Comparison of ENCODE assay signal across 8 cellular contexts in the genomic region with DNA sequence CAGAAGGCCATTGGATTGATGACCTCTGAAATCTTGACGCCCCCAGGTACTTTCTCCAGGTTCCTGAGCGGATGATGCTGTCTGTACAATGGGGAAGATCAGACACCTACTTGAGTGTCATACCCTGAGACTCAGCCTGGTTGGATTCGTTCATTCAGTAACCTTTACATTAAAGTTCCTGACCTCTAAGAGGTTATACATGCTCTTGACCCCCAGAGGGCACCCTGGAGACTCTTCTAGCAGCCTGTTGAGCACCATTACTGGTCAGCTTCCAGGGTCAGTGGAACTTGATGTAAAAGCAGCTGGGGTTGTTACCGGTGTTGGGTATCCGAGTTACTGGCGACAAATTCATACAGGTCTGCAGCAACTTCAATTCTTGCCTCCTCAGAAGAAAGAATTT.
A peak's percentile ranks its signal among the peaks of the same experiment; 100 is the strongest.
DNase-seq lines count a peak whose midpoint lies in the region; ATAC-seq and TF ChIP-seq lines count a peak whose summit lies in the region.

No MANE protein-coding gene starts in this region.

- TF ChIP-seq POLR2A in breast epithelium (IDR thresholded peaks at IDR 0.05): no peak
- TF ChIP-seq POLR2A in transverse colon (IDR thresholded peaks at IDR 0.05): no peak

- no peak overlapping the region for H3K27ac Mint-ChIP-seq in MCF 10A (ENCODE audit: low read depth, unreplicated experiment)
- no peak overlapping the region for H3K27ac Mint-ChIP-seq in activated T-helper 1 cell treated with anti-CD3 and anti-CD28 coated beads, Interleukin-12 subunit alpha, Interleukin-12 subunit beta, Interleukin-2, Interleukin-4 antibody, amounts not matched to agents 30 ng/mL and 10 ng/mL and 1 ng/mL, durations not matched to agents 14 hours and 24 hours and 36 hours

- peak; percentile 48 for ATAC-seq in HG02852 (IDR thresholded peaks at IDR 0.05; ENCODE audit: unreplicated experiment)

- DNase-seq in MCF 10A (ENCODE audit: unreplicated experiment) (peak; percentile 80), breast epithelium (ENCODE audit: low spot score in 2 of 2) (no peak), RKO (ENCODE audit: low spot score) (peak; percentile 76), foreskin fibroblast (peak; percentile 10 to 51), transverse colon (no peak), NCI-H446 treated with DMSO at 0.1 percent for 48 hours (lab: John Stamatoyannopoulos, UW) (no peak)
- DNase-seq in activated T-helper 1 cell treated with anti-CD3 and anti-CD28 coated beads, Interleukin-12 subunit alpha, Interleukin-12 subunit beta, Interleukin-2, Interleukin-4 antibody, amounts not matched to agents 30 ng/mL and 10 ng/mL and 1 ng/mL, durations not matched to agents 14 hours and 24 hours and 36 hours (ENCODE audit: low spot score): no peak

- no peak overlapping the region for H3K4me3 ChIP-seq in breast epithelium
- no peak overlapping the region for H3K4me3 ChIP-seq in foreskin fibroblast (ENCODE audit: low read depth in 1 of 2, low read length in 2 of 2)
- no peak overlapping the region for H3K4me3 ChIP-seq in transverse colon

- no peaks in the 10 kb centered on the region for H3K36me3 Mint-ChIP-seq in MCF 10A (ENCODE audit: insufficient read depth, unreplicated experiment)
- no peaks in the 10 kb centered on the region for H3K36me3 Mint-ChIP-seq in activated T-helper 1 cell treated with anti-CD3 and anti-CD28 coated beads, Interleukin-12 subunit alpha, Interleukin-12 subunit beta, Interleukin-2, Interleukin-4 antibody, amounts not matched to agents 30 ng/mL and 10 ng/mL and 1 ng/mL, durations not matched to agents 14 hours and 24 hours and 36 hours (ENCODE audit: low read depth)

- no peaks in the 10 kb centered on the region for H3K36me3 ChIP-seq in breast epithelium
- no peaks in the 10 kb centered on the region for H3K36me3 ChIP-seq in transverse colon

- 31 to 61% methylated on average over 3 to 6 of the region's 6 CpGs for WGBS in transverse colon (ENCODE audit: low coverage in 1 of 2), 2 donors

- peak; percentile 73 for TF ChIP-seq CTCF in MCF 10A (IDR thresholded peaks at IDR 0.05; ENCODE audit: unreplicated experiment)
- peak in 1 of 3 donors; percentile 6 for TF ChIP-seq CTCF in breast epithelium (IDR thresholded peaks at IDR 0.05)
- TF ChIP-seq CTCF in foreskin fibroblast (IDR thresholded peaks at IDR 0.05; ENCODE audit: low read depth, low read length): peak; percentile 22
- TF ChIP-seq CTCF in transverse colon (IDR thresholded peaks at IDR 0.05): peak in 3 of 5 experiments; percentile 17 to 22 (median 18)

- in situ Hi-C loops in transverse colon (cut with MboI; ENCODE audit: low pct_ligation_motif_present in 1 of 4, low pct_unique_long_range_greater_than_20kb in 1 of 4, low sequenced_read_pairs in 3 of 4): loop anchor here (10.0 to 25.0 kb wide), 4 partner anchors 212 to 812 kb away; no protein-coding TSS in a partner anchor

- POLR2A ChIA-PET in MCF 10A (lab: Yijun Ruan, JAX): interaction anchor here (3.2 kb wide), 1 partner anchor 8 kb away, joined by 10 read pairs; no protein-coding TSS in a partner anchor

- H3K4me1 ChIP-seq in breast epithelium (no peaks in the 10 kb centered on the region), transverse colon (no peaks in the 10 kb centered on the region)

- no peak overlapping the region for H3K27ac ChIP-seq in breast epithelium
- H3K27ac ChIP-seq in transverse colon: no peak overlapping the region

- BruUV-seq in MCF 10A (replicated peaks; lab: Mats Ljungman, UMichigan): no TSS peak

- peaks cover 7% of the 10 kb centered on the region for H3K9me3 Mint-ChIP-seq in MCF 10A (ENCODE audit: unreplicated experiment)
- H3K9me3 Mint-ChIP-seq in activated T-helper 1 cell treated with anti-CD3 and anti-CD28 coated beads, Interleukin-12 subunit alpha, Interleukin-12 subunit beta, Interleukin-2, Interleukin-4 antibody, amounts not matched to agents 30 ng/mL and 10 ng/mL and 1 ng/mL, durations not matched to agents 14 hours and 24 hours and 36 hours: no peaks in the 10 kb centered on the region

- TF ChIP-seq EP300 in transverse colon (IDR thresholded peaks at IDR 0.05; ENCODE audit: low read depth): no peak

- CTCF ChIA-PET in MCF 10A (lab: Yijun Ruan, JAX): interaction anchor here (0.6 to 2.4 kb wide), 14 partner anchors 9 to 1044 kb away, joined by 3 to 8 read pairs (median 3); no protein-coding TSS in a partner anchor

- no peak overlapping the region for H3K4me3 Mint-ChIP-seq in MCF 10A (ENCODE audit: unreplicated experiment)
- no peak overlapping the region for H3K4me3 Mint-ChIP-seq in activated T-helper 1 cell treated with anti-CD3 and anti-CD28 coated beads, Interleukin-12 subunit alpha, Interleukin-12 subunit beta, Interleukin-2, Interleukin-4 antibody, amounts not matched to agents 30 ng/mL and 10 ng/mL and 1 ng/mL, durations not matched to agents 14 hours and 24 hours and 36 hours

- intact Hi-C loops in MCF 10A (cut with micrococcal nuclease): no loop called here
- intact Hi-C loops in breast epithelium (cut with DNase I; ENCODE audit: low total_unique reads): no loop called here
- intact Hi-C loops in transverse colon (cut with DNase I; ENCODE audit: low total_unique reads): no loop called here
- intact Hi-C loops in activated T-helper 1 cell treated with anti-CD3 and anti-CD28 coated beads, Interleukin-12 subunit alpha, Interleukin-12 subunit beta, Interleukin-2, Interleukin-4 antibody, amounts not matched to agents 30 ng/mL and 10 ng/mL and 1 ng/mL, durations not matched to agents 14 hours and 24 hours and 36 hours (cut with micrococcal nuclease): no loop called here

- peaks cover 6% of the 10 kb centered on the region for H3K4me1 Mint-ChIP-seq in MCF 10A (ENCODE audit: insufficient read depth, unreplicated experiment)
- H3K4me1 Mint-ChIP-seq in activated T-helper 1 cell treated with anti-CD3 and anti-CD28 coated beads, Interleukin-12 subunit alpha, Interleukin-12 subunit beta, Interleukin-2, Interleukin-4 antibody, amounts not matched to agents 30 ng/mL and 10 ng/mL and 1 ng/mL, durations not matched to agents 14 hours and 24 hours and 36 hours (ENCODE audit: low read depth): no peaks in the 10 kb centered on the region

- no peaks in the 10 kb centered on the region for H3K27me3 ChIP-seq in breast epithelium
- H3K27me3 ChIP-seq in transverse colon: peaks cover 11% of the 10 kb centered on the region

- H3K27me3 Mint-ChIP-seq in MCF 10A (ENCODE audit: insufficient read depth, unreplicated experiment): peaks cover 6% of the 10 kb centered on the region
- H3K27me3 Mint-ChIP-seq in activated T-helper 1 cell treated with anti-CD3 and anti-CD28 coated beads, Interleukin-12 subunit alpha, Interleukin-12 subunit beta, Interleukin-2, Interleukin-4 antibody, amounts not matched to agents 30 ng/mL and 10 ng/mL and 1 ng/mL, durations not matched to agents 14 hours and 24 hours and 36 hours (ENCODE audit: insufficient read depth): peaks cover 4% of the 10 kb centered on the region

- H3K9me3 ChIP-seq in breast epithelium (no peaks in the 10 kb centered on the region), transverse colon (no peaks in the 10 kb centered on the region)

Comparison
In these comparisons a context has a peak if more than half of its experiments do, and no peak if none do; other contexts are left out.
1. DNase-seq: peak in MCF 10A (single experiment), RKO (single experiment) and foreskin fibroblast (2 of 2); none in breast epithelium (0 of 2), transverse colon (single experiment), NCI-H446 treated with DMSO at 0.1 percent for 48 hours (single experiment) and activated T-helper 1 cell treated with anti-CD3 and anti-CD28 coated beads, Interleukin-12 subunit alpha, Interleukin-12 subunit beta, Interleukin-2, Interleukin-4 antibody, amounts not matched to agents 30 ng/mL and 10 ng/mL and 1 ng/mL, durations not matched to agents 14 hours and 24 hours and 36 hours (single experiment).